ENCODE assay signal across 20 cellular contexts in genomic region chr1:121443131-121443530, GRCh38.
DNase-seq lines count a peak whose midpoint lies in the region; ATAC-seq and TF ChIP-seq lines count a peak whose summit lies in the region.
"Had no signal": no experiment of that assay in that cellular context is flagged by ENCODE, and none has a peak within 500 bp of the region (broad histone marks: within the 10 kb centered on the region; RNA-seq: fewer than 3 reads in every experiment).

No MANE protein-coding gene starts in this region.

- peaks cover 28% of the 10 kb centered on the region for H3K9me3 Mint-ChIP-seq in activated T-helper 2 cell treated with anti-CD3 and anti-CD28 coated beads, Interferon-gamma antibody, Interleukin-2, Interleukin-4, amounts not matched to agents 10 μg/mL and 5 μg/mL and 100 μg/mL, durations not matched to agents 14 hours and 24 hours and 36 hours
- H3K9me3 Mint-ChIP-seq: CD14-positive monocyte had no signal

- peak overlapping the region; percentile 4 for H3K27ac Mint-ChIP-seq in activated T-helper 2 cell treated with anti-CD3 and anti-CD28 coated beads, Interferon-gamma antibody, Interleukin-2, Interleukin-4, amounts not matched to agents 10 μg/mL and 5 μg/mL and 100 μg/mL, durations not matched to agents 14 hours and 24 hours and 36 hours
- H3K27ac Mint-ChIP-seq: activated T-helper 1 cell treated with anti-CD3 and anti-CD28 coated beads, Interleukin-12 subunit alpha, Interleukin-12 subunit beta, Interleukin-2, Interleukin-4 antibody, amounts not matched to agents 30 ng/mL and 10 ng/mL and 1 ng/mL, durations not matched to agents 14 hours and 24 hours and 36 hours; CD14-positive monocyte had no signal

- H3K9me3 ChIP-seq in A673 (ENCODE audit: low read depth, low read length, poor library complexity, severe bottlenecking) (no peaks in the 10 kb centered on the region), HEK293 (ENCODE audit: control insufficient read depth, insufficient read depth, low read depth, low read length) (no peaks in the 10 kb centered on the region)
- H3K9me3 ChIP-seq: neutrophil, Peyer's patch, SK-N-SH, thoracic aorta had no signal

- intact Hi-C loops in A673 (cut with micrococcal nuclease; ENCODE audit: unreplicated experiment), result no loop called here
- intact Hi-C loops in activated T-helper 2 cell treated with anti-CD3 and anti-CD28 coated beads, Interferon-gamma antibody, Interleukin-2, Interleukin-4, amounts not matched to agents 10 μg/mL and 5 μg/mL and 100 μg/mL, durations not matched to agents 14 hours and 24 hours and 36 hours (cut with micrococcal nuclease), result loop anchor here (2.0 to 5.0 kb wide), 2 partner anchors 30 to 74 kb away; no protein-coding TSS in a partner anchor

- DNase-seq in A673 (ENCODE audit: low spot score) (peak; percentile 61), kidney tubule cell (ENCODE audit: low spot score) (peak; percentile 9), NOMO-1 treated with DMSO at 0.1 percent for 48 hours (lab: John Stamatoyannopoulos, UW; ENCODE audit: unreplicated experiment) (no peak), SHP77 treated with DMSO at 0.1 percent for 48 hours (lab: John Stamatoyannopoulos, UW) (no peak)
- no peak for DNase-seq in activated T-helper 2 cell treated with anti-CD3 and anti-CD28 coated beads, Interferon-gamma antibody, Interleukin-2, Interleukin-4, amounts not matched to agents 10 μg/mL and 5 μg/mL and 100 μg/mL, durations not matched to agents 14 hours and 24 hours and 36 hours (ENCODE audit: low spot score)
- DNase-seq: activated CD4-positive, alpha-beta T cell treated with anti-CD3 and anti-CD28 coated beads for 1 hour; effector CD8-positive, alpha-beta T cell; NCI-H1417; NCI-H2171; NCI-H774; Peyer's patch; SK-N-SH had no signal

- POLR2A ChIA-PET in A673 (lab: Charles Lee; ENCODE audit: low non-redundant PET), result no interaction called here
- POLR2A ChIA-PET in HEK293 (lab: Yijun Ruan, JAX), result no interaction called here

- H3K27ac ChIP-seq in A673 (ENCODE audit: low read depth, low read length, poor library complexity, severe bottlenecking), result peak overlapping the region; percentile 17
- no peak overlapping the region for H3K27ac ChIP-seq in HEK293 (ENCODE audit: extremely low read depth, low read depth, low read length)
- H3K27ac ChIP-seq: neutrophil, Peyer's patch, thoracic aorta had no signal

- peaks cover 3% of the 10 kb centered on the region for H3K36me3 Mint-ChIP-seq in activated T-helper 2 cell treated with anti-CD3 and anti-CD28 coated beads, Interferon-gamma antibody, Interleukin-2, Interleukin-4, amounts not matched to agents 10 μg/mL and 5 μg/mL and 100 μg/mL, durations not matched to agents 14 hours and 24 hours and 36 hours (ENCODE audit: low read depth)
- H3K36me3 Mint-ChIP-seq: CD14-positive monocyte had no signal

- H3K36me3 ChIP-seq in A673 (ENCODE audit: insufficient read depth, low read length, poor library complexity, severe bottlenecking), result no peaks in the 10 kb centered on the region
- H3K36me3 ChIP-seq in HEK293 (ENCODE audit: control insufficient read depth in 2 of 2, insufficient read depth in 1 of 2, low read length in 2 of 2), result no peaks in the 10 kb centered on the region
- H3K36me3 ChIP-seq: neutrophil, Peyer's patch, thoracic aorta had no signal

- no peak overlapping the region for H3K4me3 Mint-ChIP-seq in activated T-helper 2 cell treated with anti-CD3 and anti-CD28 coated beads, Interferon-gamma antibody, Interleukin-2, Interleukin-4, amounts not matched to agents 10 μg/mL and 5 μg/mL and 100 μg/mL, durations not matched to agents 14 hours and 24 hours and 36 hours (ENCODE audit: low read depth)
- H3K4me3 Mint-ChIP-seq: activated T-helper 1 cell treated with anti-CD3 and anti-CD28 coated beads, Interleukin-12 subunit alpha, Interleukin-12 subunit beta, Interleukin-2, Interleukin-4 antibody, amounts not matched to agents 30 ng/mL and 10 ng/mL and 1 ng/mL, durations not matched to agents 14 hours and 24 hours and 36 hours; CD14-positive monocyte had no signal

- H3K4me1 Mint-ChIP-seq in activated T-helper 2 cell treated with anti-CD3 and anti-CD28 coated beads, Interferon-gamma antibody, Interleukin-2, Interleukin-4, amounts not matched to agents 10 μg/mL and 5 μg/mL and 100 μg/mL, durations not matched to agents 14 hours and 24 hours and 36 hours (ENCODE audit: low read depth), result peaks cover 33% of the 10 kb centered on the region

- peaks cover 9% of the 10 kb centered on the region for H3K4me1 ChIP-seq in A673 (ENCODE audit: insufficient read depth, low read length, poor library complexity, severe bottlenecking)
- no peaks in the 10 kb centered on the region for H3K4me1 ChIP-seq in HEK293 (ENCODE audit: control insufficient read depth, insufficient read depth, low read length)
- H3K4me1 ChIP-seq: Peyer's patch had no signal

- TF ChIP-seq CTCF in A673 (conservative IDR thresholded peaks at IDR 0.05; ENCODE audit: low read depth, low read length) (no peak), HEK293 (tag by site-specific recombination; IDR thresholded peaks at IDR 0.05) (no peak)

- CTCF ChIA-PET in A673 (lab: Charles Lee), result no interaction called here
- CTCF ChIA-PET in HEK293 (lab: Yijun Ruan, JAX), result no interaction called here

- no peaks in the 10 kb centered on the region for H3K27me3 Mint-ChIP-seq in activated T-helper 2 cell treated with anti-CD3 and anti-CD28 coated beads, Interferon-gamma antibody, Interleukin-2, Interleukin-4, amounts not matched to agents 10 μg/mL and 5 μg/mL and 100 μg/mL, durations not matched to agents 14 hours and 24 hours and 36 hours (ENCODE audit: low read depth)

- ATAC-seq in GM19463 (IDR thresholded peaks at IDR 0.05; ENCODE audit: unreplicated experiment), result no peak
- no peak for ATAC-seq in GM19467 (IDR thresholded peaks at IDR 0.05; ENCODE audit: unreplicated experiment)
- ATAC-seq: HCT116 had no signal

- BruUV-seq in A673 (replicated peaks; lab: Mats Ljungman, UMichigan), result no TSS peak

- H3K27me3 ChIP-seq in A673 (replicated peaks; ENCODE audit: insufficient read depth, low read depth, low read length, poor library complexity), result no peaks in the 10 kb centered on the region
- H3K27me3 ChIP-seq: neutrophil, Peyer's patch had no signal

- H3K4me3 ChIP-seq in A673 (ENCODE audit: low read depth, low read length, poor library complexity, severe bottlenecking) (no peak overlapping the region), HEK293 (ENCODE audit: low read depth, low read length) (no peak overlapping the region)
- H3K4me3 ChIP-seq: Peyer's patch, thoracic aorta had no signal

TF ChIP-seq in HEK293, 187 proteins besides CTCF, POLR2A, EP300 and RAD21 (continues in another document):
- TF ChIP-seq PRDM2 (tag by site-specific recombination; IDR thresholded peaks at IDR 0.05; ENCODE audit: borderline replicate concordance) (no peak), ZNF202 (tag by site-specific recombination; IDR thresholded peaks at IDR 0.05; ENCODE audit: borderline replicate concordance) (no peak), ZNF626 (tag by site-specific recombination; IDR thresholded peaks at IDR 0.05) (no peak), ATF2 (tag by site-specific recombination; IDR thresholded peaks at IDR 0.05; ENCODE audit: low read depth) (0 out of 2 replicates have a peak, but pooled peaks have one; percentile 21), ZBTB17 (tag by site-specific recombination; IDR thresholded peaks at IDR 0.05) (no peak)

Comparison
In these comparisons a context has a peak if more than half of its experiments do, and no peak if none do; other contexts are left out.
1. DNase-seq: peak in A673 (single experiment) and kidney tubule cell (single experiment); none in activated T-helper 2 cell treated with anti-CD3 and anti-CD28 coated beads, Interferon-gamma antibody, Interleukin-2, Interleukin-4, amounts not matched to agents 10 μg/mL and 5 μg/mL and 100 μg/mL, durations not matched to agents 14 hours and 24 hours and 36 hours (single experiment), NOMO-1 treated with DMSO at 0.1 percent for 48 hours (single experiment) and SHP77 treated with DMSO at 0.1 percent for 48 hours (single experiment).